In genomic region chr11:78350101-78350645, GRCh38 we compare ENCODE assay signal across 8 cellular contexts.
DNase-seq lines count a peak whose midpoint lies in the region; ATAC-seq and TF ChIP-seq lines count a peak whose summit lies in the region.

No MANE protein-coding gene starts in this region.

- CTCF ChIA-PET in T-cell (lab: Charles Lee) = no interaction called here

- DNase-seq in T-helper 2 cell treated with Interferon-gamma antibody and Interleukin-4, amounts not matched to agents 5 μg/mL and 100 μg/mL, for 36 hours (ENCODE audit: low spot score) = no peak
- DNase-seq in T-helper 2 cell = no peak
- DNase-seq in T-cell = no peak
- DNase-seq in glutamatergic neuron = no peak
- DNase-seq in renal cortical epithelial cell (ENCODE audit: low read depth) = peak; percentile 12
- no peak for DNase-seq in ACHN
- no peak for DNase-seq in NCI-H2029 treated with DMSO at 0.1 percent for 48 hours (lab: John Stamatoyannopoulos, UW)

- peak overlapping the region; percentile 85 for H3K4me3 Mint-ChIP-seq in T-helper 2 cell treated with Interferon-gamma antibody and Interleukin-4, amounts not matched to agents 5 μg/mL and 100 μg/mL, for 36 hours
- H3K4me3 Mint-ChIP-seq in T-cell (peak overlapping the region in 2 of 3 donors; percentile 22 to 69), glutamatergic neuron (ENCODE audit: unreplicated experiment) (peak overlapping the region; percentile 4)

- ATAC-seq in T-cell (replicated peaks in 1 of 4) (no peak), GM18520 (IDR thresholded peaks at IDR 0.05; ENCODE audit: unreplicated experiment) (no peak)

- peaks cover 47% of the 10 kb centered on the region for H3K36me3 Mint-ChIP-seq in T-helper 2 cell treated with Interferon-gamma antibody and Interleukin-4, amounts not matched to agents 5 μg/mL and 100 μg/mL, for 36 hours (ENCODE audit: low read depth)
- H3K36me3 Mint-ChIP-seq in T-cell = peaks cover 6% of the 10 kb centered on the region
- no peaks in the 10 kb centered on the region for H3K36me3 Mint-ChIP-seq in glutamatergic neuron (ENCODE audit: unreplicated experiment)

- H3K27ac Mint-ChIP-seq in T-helper 2 cell treated with Interferon-gamma antibody and Interleukin-4, amounts not matched to agents 5 μg/mL and 100 μg/mL, for 36 hours = peak overlapping the region; percentile 96
- H3K27ac Mint-ChIP-seq in T-cell (peak overlapping the region in 1 of 2 donors; percentile 17), glutamatergic neuron (ENCODE audit: unreplicated experiment) (no peak overlapping the region)

- no peaks in the 10 kb centered on the region for H3K27me3 Mint-ChIP-seq in T-helper 2 cell treated with Interferon-gamma antibody and Interleukin-4, amounts not matched to agents 5 μg/mL and 100 μg/mL, for 36 hours (ENCODE audit: low read depth)
- H3K27me3 Mint-ChIP-seq in T-cell (peaks cover 3 to 4% of the 10 kb centered on the region in 2 donors), glutamatergic neuron (ENCODE audit: unreplicated experiment) (peaks cover 9% of the 10 kb centered on the region)

- POLR2A ChIA-PET in T-cell (lab: Charles Lee) = no interaction called here

- in situ Hi-C loops in ACHN (cut with HindIII; ENCODE audit: low pct_ligation_motif_present, low pct_unique_long_range_greater_than_20kb, low sequenced_read_pairs) = no loop called here

- H3K4me1 Mint-ChIP-seq in T-helper 2 cell treated with Interferon-gamma antibody and Interleukin-4, amounts not matched to agents 5 μg/mL and 100 μg/mL, for 36 hours (ENCODE audit: low read depth) = peaks cover 83% of the 10 kb centered on the region
- H3K4me1 Mint-ChIP-seq in T-cell (peaks cover 15 to 25% (median 20%) of the 10 kb centered on the region in 3 donors), glutamatergic neuron (ENCODE audit: low read depth, unreplicated experiment) (peaks cover 41% of the 10 kb centered on the region)

- H3K9me3 Mint-ChIP-seq in T-helper 2 cell treated with Interferon-gamma antibody and Interleukin-4, amounts not matched to agents 5 μg/mL and 100 μg/mL, for 36 hours = no peaks in the 10 kb centered on the region
- H3K9me3 Mint-ChIP-seq in T-cell (no peaks in the 10 kb centered on the region), glutamatergic neuron (ENCODE audit: unreplicated experiment) (peaks cover 9% of the 10 kb centered on the region)

- TF ChIP-seq CTCF in glutamatergic neuron (IDR thresholded peaks at IDR 0.05; ENCODE audit: partially characterized antibody, unreplicated experiment) = no peak

Comparison
In these comparisons a context has a peak if more than half of its experiments do, and no peak if none do; other contexts are left out.
1. H3K4me3 Mint-ChIP-seq: peak in every context shown above with its lines; median percentile 85 in T-helper 2 cell treated with Interferon-gamma antibody and Interleukin-4, amounts not matched to agents 5 μg/mL and 100 μg/mL, for 36 hours; 46 in T-cell; 4 in glutamatergic neuron.